14 cellular contexts compared by ENCODE assay signal in genomic region chr4:184344899-184345572, GRCh38.
A peak's percentile ranks its signal among the peaks of the same experiment; 100 is the strongest.
DNase-seq lines count a peak whose midpoint lies in the region; ATAC-seq and TF ChIP-seq lines count a peak whose summit lies in the region.
"Had no signal": no experiment of that assay in that cellular context is flagged by ENCODE, and none has a peak within 500 bp of the region (broad histone marks: within the 10 kb centered on the region; RNA-seq: fewer than 3 reads in every experiment).

No MANE protein-coding gene starts in this region.

- peak overlapping the region; percentile 68 for H3K27ac ChIP-seq in Karpas-422 (ENCODE audit: low read length)
- peak overlapping the region in 1 of 4 donors; percentile 94 for H3K27ac ChIP-seq in body of pancreas

- peak; percentile 66 for DNase-seq in activated CD4-positive, alpha-beta T cell treated with anti-CD3 and anti-CD28 coated beads for 48 hours
- no peak for DNase-seq in activated CD4-positive, alpha-beta T cell treated with anti-CD3 and anti-CD28 coated beads for 4 hours
- DNase-seq in Karpas-422: no peak
- DNase-seq in immature natural killer cell: no peak
- peak in 2 of 3 donors; percentile 15 to 17 for DNase-seq in stimulated activated CD4-positive, alpha-beta T cell treated with anti-CD3 and anti-CD28 coated beads, TNF-alpha, amount 100 ng/mL, for 48 hours (ENCODE audit: low read depth in 3 of 3)
- DNase-seq in body of pancreas: no peak
- DNase-seq: activated CD8-positive, alpha-beta memory T cell treated with anti-CD3 and anti-CD28 coated beads, Interleukin-2, amount 50 U/mL, for 48 hours; foreskin melanocyte; HCEC 1CT; NCI-H1048 had no signal

- peaks cover 73% of the 10 kb centered on the region for H3K4me1 ChIP-seq in Karpas-422 (ENCODE audit: low read length)
- peaks cover 63% of the 10 kb centered on the region for H3K4me1 ChIP-seq in body of pancreas

- H3K27me3 Mint-ChIP-seq in immature natural killer cell (ENCODE audit: low read depth in 3 of 3): peaks cover 0 to 1% (median 0%) of the 10 kb centered on the region in 3 donors

- peak overlapping the region in 2 of 5 donors; percentile 86 to 90 for H3K4me3 Mint-ChIP-seq in immature natural killer cell

- ATAC-seq in GM21619 (IDR thresholded peaks at IDR 0.05; ENCODE audit: unreplicated experiment): no peak
- no peak for ATAC-seq in body of pancreas
- ATAC-seq in GM21515 (IDR thresholded peaks at IDR 0.05; ENCODE audit: unreplicated experiment): no peak

- H3K27ac Mint-ChIP-seq in immature natural killer cell: peak overlapping the region in 5 of 6 donors; percentile 32 to 71 (median 52)

- H3K36me3 Mint-ChIP-seq in immature natural killer cell: no peaks in the 10 kb centered on the region

- peak overlapping the region; percentile 51; the same call in 1 of the 2 replicates for H2AFZ ChIP-seq in Karpas-422 (ENCODE audit: low read length)

- no peak for TF ChIP-seq CTCF in body of pancreas (IDR thresholded peaks at IDR 0.05)

- no peaks in the 10 kb centered on the region for H3K79me2 ChIP-seq in Karpas-422 (ENCODE audit: low read length)

- H3K4me2 ChIP-seq in Karpas-422 (ENCODE audit: low read depth, low read length, poor library complexity, severe bottlenecking): peak overlapping the region; percentile 81

- H3K9me3 ChIP-seq in Karpas-422 (ENCODE audit: low read length) (no peaks in the 10 kb centered on the region), body of pancreas (no peaks in the 10 kb centered on the region)
- H3K9me3 ChIP-seq: sigmoid colon had no signal

- H3K4me1 Mint-ChIP-seq in immature natural killer cell: peaks cover 51 to 56% of the 10 kb centered on the region in 2 donors

- H3K9me3 Mint-ChIP-seq in immature natural killer cell: no peaks in the 10 kb centered on the region
- H3K9me3 Mint-ChIP-seq: T-helper 1 cell treated with Interleukin-12 subunit alpha and Interleukin-12 subunit beta and Interleukin-4 antibody, amounts not matched to agents 30 μg/mL and 1 μg/mL, for 36 hours had no signal

- no peaks in the 10 kb centered on the region for H4K20me1 ChIP-seq in Karpas-422 (ENCODE audit: insufficient read depth, low read depth, low read length)

- TF ChIP-seq POLR2A in body of pancreas (IDR thresholded peaks at IDR 0.05): no peak

- intact Hi-C loops in body of pancreas (cut with DNase I): no loop called here

- 90 to 92% methylated on average over 5 to 8 of the region's 8 CpGs for WGBS in body of pancreas, 2 donors

- no peaks in the 10 kb centered on the region for H3K9me2 ChIP-seq in Karpas-422 (replicated peaks; ENCODE audit: insufficient read depth, low read length)

- H3K27me3 ChIP-seq in Karpas-422 (ENCODE audit: low read length) (no peaks in the 10 kb centered on the region), body of pancreas (no peaks in the 10 kb centered on the region)
- H3K27me3 ChIP-seq: sigmoid colon had no signal

- H3K4me3 ChIP-seq in Karpas-422 (ENCODE audit: low read length): no peak overlapping the region
- H3K4me3 ChIP-seq in body of pancreas: no peak overlapping the region
- H3K4me3 ChIP-seq: sigmoid colon had no signal

- H3K36me3 ChIP-seq in Karpas-422 (ENCODE audit: insufficient read depth, low read length) (no peaks in the 10 kb centered on the region), body of pancreas (replicated peaks in 1 of 2; ENCODE audit: insufficient read depth in 1 of 2, low read depth in 2 of 2) (no peaks in the 10 kb centered on the region)
- H3K36me3 ChIP-seq: sigmoid colon had no signal

- H3K9ac ChIP-seq in Karpas-422 (ENCODE audit: low read length): peak overlapping the region; percentile 41; the same call in 1 of the 2 replicates

Comparison
In these comparisons a context has a peak if more than half of its experiments do, and no peak if none do; other contexts are left out.
1. DNase-seq: peak in activated CD4-positive, alpha-beta T cell treated with anti-CD3 and anti-CD28 coated beads for 48 hours (single experiment) and stimulated activated CD4-positive, alpha-beta T cell treated with anti-CD3 and anti-CD28 coated beads, TNF-alpha, amount 100 ng/mL, for 48 hours (2 of 3); none in activated CD4-positive, alpha-beta T cell treated with anti-CD3 and anti-CD28 coated beads for 4 hours (0 of 2), Karpas-422 (single experiment), immature natural killer cell (0 of 3) and body of pancreas (0 of 4).